14 cellular contexts compared by ENCODE assay signal in the genomic region with DNA sequence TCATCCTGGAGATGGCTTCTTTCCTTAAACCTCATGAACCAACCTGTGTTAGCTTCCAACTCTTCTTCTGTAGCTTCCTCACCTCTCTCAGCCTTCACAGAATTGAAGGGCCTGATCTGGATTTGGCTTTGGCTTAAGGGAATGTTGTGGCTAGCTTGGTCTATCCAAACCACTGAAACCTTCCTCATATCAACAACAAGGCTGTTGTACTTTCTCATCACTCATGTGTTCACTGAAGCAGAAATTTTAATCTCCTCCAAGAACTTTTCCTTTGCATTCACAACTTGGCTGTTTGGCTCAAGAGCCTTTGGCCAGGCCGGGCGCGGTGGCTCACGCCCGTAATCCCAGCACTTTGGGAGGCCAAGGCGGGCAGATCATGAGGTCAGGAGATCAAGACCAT. TPM values are rescaled to one million over a fixed set of nuclear protein-coding genes. Genes with fewer than 3 reads are reported as not detected.
A peak's percentile ranks its signal among the peaks of the same experiment; 100 is the strongest.
DNase-seq lines count a peak whose midpoint lies in the region; ATAC-seq and TF ChIP-seq lines count a peak whose summit lies in the region.
"Not testable (repeated sequence)": the region's sequence is repeated elsewhere in the genome, so short reads cannot be mapped to it uniquely, and the experiment has no call there.
"Had no signal": no experiment of that assay in that cellular context is flagged by ENCODE, and none has a peak within 500 bp of the region (broad histone marks: within the 10 kb centered on the region; RNA-seq: fewer than 3 reads in every experiment).

No MANE protein-coding gene starts in this region.

- not testable (repeated sequence) for DNase-seq in HFFc6; activated CD4-positive, alpha-beta memory T cell treated with anti-CD3 and anti-CD28 coated beads for 36 hours; activated T-helper 2 cell treated with anti-CD3 and anti-CD28 coated beads, Interferon-gamma antibody, Interleukin-2, Interleukin-4, amounts not matched to agents 10 μg/mL and 5 μg/mL and 100 μg/mL, durations not matched to agents 14 hours and 24 hours and 36 hours (ENCODE audit: low spot score); effector memory CD8-positive, alpha-beta T cell; naive thymus-derived CD4-positive, alpha-beta T cell
- DNase-seq in astrocyte of the cerebellum (ENCODE audit: low read depth): peak; percentile 26
- DNase-seq in retinal pigment epithelial cell (ENCODE audit: low read depth): peak; percentile 50

- H3K9me3 Mint-ChIP-seq in HFFc6; activated CD4-positive, alpha-beta memory T cell treated with anti-CD3 and anti-CD28 coated beads for 36 hours; activated T-helper 2 cell treated with anti-CD3 and anti-CD28 coated beads, Interferon-gamma antibody, Interleukin-2, Interleukin-4, amounts not matched to agents 10 μg/mL and 5 μg/mL and 100 μg/mL, durations not matched to agents 14 hours and 24 hours and 36 hours; effector memory CD8-positive, alpha-beta T cell; naive thymus-derived CD4-positive, alpha-beta T cell: not testable (repeated sequence)

- not testable (repeated sequence) for H3K27ac ChIP-seq in naive thymus-derived CD4-positive, alpha-beta T cell (ENCODE audit: low read depth, low read length)

- not testable (repeated sequence) for H3K9me3 ChIP-seq in naive thymus-derived CD4-positive, alpha-beta T cell (ENCODE audit: control insufficient read depth in 2 of 3, low read length in 3 of 3)

- peak overlapping the region; percentile 26; the same call in 1 of the 2 replicates for H3K27ac Mint-ChIP-seq in HFFc6
- H3K27ac Mint-ChIP-seq in activated CD4-positive, alpha-beta memory T cell treated with anti-CD3 and anti-CD28 coated beads for 36 hours: peak overlapping the region; percentile 30
- peak overlapping the region; percentile 40 for H3K27ac Mint-ChIP-seq in activated T-helper 2 cell treated with anti-CD3 and anti-CD28 coated beads, Interferon-gamma antibody, Interleukin-2, Interleukin-4, amounts not matched to agents 10 μg/mL and 5 μg/mL and 100 μg/mL, durations not matched to agents 14 hours and 24 hours and 36 hours
- H3K27ac Mint-ChIP-seq in effector memory CD8-positive, alpha-beta T cell: peak overlapping the region; percentile 38 to 64
- peak overlapping the region in 7 of 9 donors; percentile 50 to 82 (median 72) for H3K27ac Mint-ChIP-seq in naive thymus-derived CD4-positive, alpha-beta T cell

- H3K27me3 ChIP-seq in naive thymus-derived CD4-positive, alpha-beta T cell (ENCODE audit: control insufficient read depth in 2 of 2, insufficient read depth in 2 of 2, low read length in 2 of 2): not testable (repeated sequence)

- ATAC-seq in effector memory CD8-positive, alpha-beta T cell (replicated peaks); naive thymus-derived CD4-positive, alpha-beta T cell: not testable (repeated sequence)

- H3K4me3 ChIP-seq in astrocyte of the cerebellum (ENCODE audit: low read depth, low read length); naive thymus-derived CD4-positive, alpha-beta T cell (ENCODE audit: low read length); retinal pigment epithelial cell (ENCODE audit: low read length): not testable (repeated sequence)

- in situ Hi-C loops in astrocyte of the cerebellum (cut with HindIII; ENCODE audit: low sequenced_read_pairs): loop anchor here (5.0 kb wide), 1 partner anchor 81 kb away; no protein-coding TSS in a partner anchor

- CTCF ChIA-PET in activated CD4-positive, alpha-beta memory T cell treated with anti-CD3 and anti-CD28 coated beads for 36 hours (lab: Charles Lee); naive thymus-derived CD4-positive, alpha-beta T cell (lab: Charles Lee): not testable (repeated sequence)

- intact Hi-C loops in activated CD4-positive, alpha-beta memory T cell treated with anti-CD3 and anti-CD28 coated beads for 36 hours (cut with micrococcal nuclease); activated T-helper 2 cell treated with anti-CD3 and anti-CD28 coated beads, Interferon-gamma antibody, Interleukin-2, Interleukin-4, amounts not matched to agents 10 μg/mL and 5 μg/mL and 100 μg/mL, durations not matched to agents 14 hours and 24 hours and 36 hours (cut with micrococcal nuclease); naive thymus-derived CD4-positive, alpha-beta T cell (cut with micrococcal nuclease): not testable (repeated sequence)

- not testable (repeated sequence) for H3K4me1 Mint-ChIP-seq in HFFc6 (ENCODE audit: low read depth); activated T-helper 2 cell treated with anti-CD3 and anti-CD28 coated beads, Interferon-gamma antibody, Interleukin-2, Interleukin-4, amounts not matched to agents 10 μg/mL and 5 μg/mL and 100 μg/mL, durations not matched to agents 14 hours and 24 hours and 36 hours (ENCODE audit: low read depth)
- H3K4me1 Mint-ChIP-seq in activated CD4-positive, alpha-beta memory T cell treated with anti-CD3 and anti-CD28 coated beads for 36 hours (ENCODE audit: low read depth): peaks cover 14% of the 10 kb centered on the region
- H3K4me1 Mint-ChIP-seq in effector memory CD8-positive, alpha-beta T cell (ENCODE audit: low read depth in 2 of 2): peaks cover under 1 to 13% of the 10 kb centered on the region in 2 donors
- H3K4me1 Mint-ChIP-seq in naive thymus-derived CD4-positive, alpha-beta T cell: peaks cover 1 to 17% (median 7%) of the 10 kb centered on the region in 7 donors

- H3K4me3 Mint-ChIP-seq in HFFc6; activated CD4-positive, alpha-beta memory T cell treated with anti-CD3 and anti-CD28 coated beads for 36 hours; activated T-helper 2 cell treated with anti-CD3 and anti-CD28 coated beads, Interferon-gamma antibody, Interleukin-2, Interleukin-4, amounts not matched to agents 10 μg/mL and 5 μg/mL and 100 μg/mL, durations not matched to agents 14 hours and 24 hours and 36 hours (ENCODE audit: low read depth); effector memory CD8-positive, alpha-beta T cell; naive thymus-derived CD4-positive, alpha-beta T cell: not testable (repeated sequence)

- H3K27me3 Mint-ChIP-seq in HFFc6 (ENCODE audit: insufficient read depth); activated CD4-positive, alpha-beta memory T cell treated with anti-CD3 and anti-CD28 coated beads for 36 hours; activated T-helper 2 cell treated with anti-CD3 and anti-CD28 coated beads, Interferon-gamma antibody, Interleukin-2, Interleukin-4, amounts not matched to agents 10 μg/mL and 5 μg/mL and 100 μg/mL, durations not matched to agents 14 hours and 24 hours and 36 hours (ENCODE audit: low read depth); effector memory CD8-positive, alpha-beta T cell; naive thymus-derived CD4-positive, alpha-beta T cell: not testable (repeated sequence)

- TF ChIP-seq CTCF in HFFc6 (IDR thresholded peaks at IDR 0.05); astrocyte of the cerebellum (IDR thresholded peaks at IDR 0.05; ENCODE audit: low read depth, low read length, missing control alignments); retinal pigment epithelial cell (conservative IDR thresholded peaks at IDR 0.05; ENCODE audit: low read depth, low read length): not testable (repeated sequence)

- peaks cover 58% of the 10 kb centered on the region for H3K36me3 Mint-ChIP-seq in HFFc6 (ENCODE audit: low read depth)
- peaks cover 51% of the 10 kb centered on the region for H3K36me3 Mint-ChIP-seq in activated CD4-positive, alpha-beta memory T cell treated with anti-CD3 and anti-CD28 coated beads for 36 hours
- peaks cover 83% of the 10 kb centered on the region for H3K36me3 Mint-ChIP-seq in activated T-helper 2 cell treated with anti-CD3 and anti-CD28 coated beads, Interferon-gamma antibody, Interleukin-2, Interleukin-4, amounts not matched to agents 10 μg/mL and 5 μg/mL and 100 μg/mL, durations not matched to agents 14 hours and 24 hours and 36 hours (ENCODE audit: low read depth)
- peaks cover 72% of the 10 kb centered on the region for H3K36me3 Mint-ChIP-seq in effector memory CD8-positive, alpha-beta T cell (ENCODE audit: insufficient read depth)
- H3K36me3 Mint-ChIP-seq in naive thymus-derived CD4-positive, alpha-beta T cell: peaks cover 11 to 60% (median 30%) of the 10 kb centered on the region in 5 donors

- H3K36me3 ChIP-seq in naive thymus-derived CD4-positive, alpha-beta T cell (ENCODE audit: control insufficient read depth in 2 of 3, insufficient read depth in 3 of 3, low read length in 3 of 3): peaks cover 33 to 88% (median 37%) of the 10 kb centered on the region in 3 experiments

- POLR2A ChIA-PET in activated CD4-positive, alpha-beta memory T cell treated with anti-CD3 and anti-CD28 coated beads for 36 hours (lab: Charles Lee): not testable (repeated sequence)
- POLR2A ChIA-PET in naive thymus-derived CD4-positive, alpha-beta T cell (lab: Charles Lee): interaction anchor here (0.7 kb wide), 1 partner anchor 21 kb away, joined by 3 read pairs; no protein-coding TSS in a partner anchor

- H3K4me1 ChIP-seq in naive thymus-derived CD4-positive, alpha-beta T cell (ENCODE audit: control insufficient read depth in 2 of 2, insufficient read depth in 2 of 2, low read length in 2 of 2): not testable (repeated sequence)

RNA-seq across cellular contexts. Expression of a gene that starts 52.4 kb away (rescaled TPM):
- not detected for total RNA-seq in HFFc6 (2021; fragmentation: NEBNext Ultra II Directional; extraction: Animal tissue kit (Norgen Biotek cat#: 25700))
- under 1 TPM; 0.26 to 0.44 TPM for total RNA-seq in activated CD4-positive, alpha-beta memory T cell treated with anti-CD3 and anti-CD28 coated beads for 36 hours
- total RNA-seq in activated T-helper 2 cell treated with anti-CD3 and anti-CD28 coated beads, Interferon-gamma antibody, Interleukin-2, Interleukin-4, amounts not matched to agents 10 μg/mL and 5 μg/mL and 100 μg/mL, durations not matched to agents 14 hours and 24 hours and 36 hours: not detected in 2 replicates
- total RNA-seq in naive thymus-derived CD4-positive, alpha-beta T cell: under 1 TPM in 1 of 5 experiments, not detected in 4; 0.10 TPM
- polyA plus RNA-seq in naive thymus-derived CD4-positive, alpha-beta T cell: not detected
- total RNA-seq: Calu3, Daoy, HT1080 had no signal
- polyA plus RNA-seq: A549, AG04450, BJ, CD14-positive monocyte had no signal
